10 cellular contexts compared by ENCODE assay signal in the genomic region with DNA sequence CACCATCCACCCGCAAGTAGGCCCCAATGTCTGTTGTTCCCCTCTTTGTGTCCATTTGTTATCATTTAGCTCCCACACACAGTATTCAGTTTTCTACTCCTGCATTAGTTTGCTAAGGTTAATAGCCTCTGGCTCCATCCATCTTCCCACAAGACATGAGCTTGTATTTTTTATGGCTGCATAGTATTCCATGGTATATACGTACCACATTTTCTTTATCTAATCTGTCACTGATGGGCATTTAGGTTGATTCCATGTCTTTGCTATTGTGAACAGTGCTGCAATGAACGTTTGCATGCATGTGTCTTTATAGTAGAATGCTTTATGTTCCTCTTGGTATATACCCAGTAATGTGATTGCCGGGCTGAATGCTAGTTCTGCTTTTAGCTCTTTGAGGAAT.
"Had no signal": no experiment of that assay in that cellular context is flagged by ENCODE, and none has a peak within 500 bp of the region (broad histone marks: within the 10 kb centered on the region; RNA-seq: fewer than 3 reads in every experiment).

No MANE protein-coding gene starts in this region.

- H3K9ac ChIP-seq: GM23248, KMS-11 had no signal

- H3K27ac ChIP-seq: GM23248, KMS-11 had no signal

- H3K27ac Mint-ChIP-seq: H9, HFFc6 had no signal

- H2AFZ ChIP-seq: GM23248 had no signal

- H3K9me3 Mint-ChIP-seq: HFFc6 had no signal

- H3K4me2 ChIP-seq: KMS-11 had no signal

- H3K4me3 ChIP-seq: GM23248 had no signal

- DNase-seq: GM23248, GOT3, H9, HCEC 1CT, HFFc6, IMR-90, KBM-7 had no signal

- FAIRE-seq: H54, HTR-8/SVneo had no signal

- H3K4me3 Mint-ChIP-seq: H9, HFFc6 had no signal
